ENCODE assay signal across 28 cellular contexts in the genomic region with DNA sequence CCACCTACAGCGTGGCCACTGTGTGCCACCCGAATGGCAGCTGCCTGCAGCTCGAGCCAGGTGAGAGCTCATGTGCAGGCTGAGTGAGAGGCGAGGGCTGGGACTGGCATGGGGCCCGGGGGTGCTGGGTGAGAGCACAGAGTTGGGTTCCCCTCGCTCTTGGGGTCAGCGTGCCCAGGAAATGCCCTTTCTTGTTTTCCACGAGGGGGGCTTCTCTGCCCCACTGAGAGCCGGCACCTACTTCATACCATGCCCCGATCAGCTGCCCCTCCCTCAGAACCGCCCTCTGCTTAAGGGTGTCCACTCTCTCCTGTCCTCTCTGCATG. TPM values are rescaled to one million over a fixed set of nuclear protein-coding genes. Genes with fewer than 3 reads are reported as not detected.
"Had no signal": no experiment of that assay in that cellular context is flagged by ENCODE, and none has a peak within 500 bp of the region (broad histone marks: within the 10 kb centered on the region; RNA-seq: fewer than 3 reads in every experiment).

No MANE protein-coding gene starts in this region.

- DNase-seq: activated B cell treated with CpG ODN at 0.5 μM for 24 hours; activated CD4-positive, alpha-beta T cell treated with anti-CD3 and anti-CD28 coated beads for 1 hour; activated CD4-positive, alpha-beta T cell treated with anti-CD3 and anti-CD28 coated beads, Interleukin-2, amount 10 ng/mL, durations not matched to agents 24 days and 14 days; activated CD4-positive, alpha-beta T cell treated with anti-CD3 and anti-CD28 coated beads, Interleukin-2, amount 50 U/mL, for 48 hours; activated CD8-positive, alpha-beta memory T cell treated with anti-CD3 and anti-CD28 coated beads, Interleukin-2, amount 10 ng/mL, durations not matched to agents 7 days and 5 days; activated effector memory CD4-positive, alpha-beta T cell treated with anti-CD3 and anti-CD28 coated beads, Interleukin-2, amount 50 U/mL, for 16 hours; activated naive CD4-positive, alpha-beta T cell treated with Interleukin-2 at 50 U/mL for 16 hours; activated T-cell treated with anti-CD3 and anti-CD28 coated beads, Interleukin-2, amount 50 U/mL, for 4 hours; amygdala; MM.1S; NCI-H1105; NCI-H1436; NCI-H1694 treated with DMSO at 0.1 percent for 48 hours; NCI-H2029 treated with DMSO at 0.1 percent for 48 hours; NCI-H345; NCI-H510A; NCI-H526 treated with DMSO at 0.1 percent for 48 hours; NK-92 treated with Interleukin-12 subunit alpha and Interleukin-12 subunit beta, amount 100 ng/mL, for 24 hours; PC-9; SHP77 treated with DMSO at 0.1 percent for 48 hours; T-cell; T-helper 2 cell; T1000 had no signal

- H3K9me3 Mint-ChIP-seq: activated B cell treated with CpG ODN at 0.5 μM for 24 hours; activated CD4-positive, alpha-beta T cell treated with anti-CD3 and anti-CD28 coated beads, Interleukin-2, amount 10 ng/mL, durations not matched to agents 24 days and 14 days; activated naive CD4-positive, alpha-beta T cell treated with anti-CD3 and anti-CD28 coated beads, Interleukin-2, amount 50 U/mL, for 72 hours; activated T-cell treated with anti-CD3 and anti-CD28 coated beads, Interleukin-2, amount 50 U/mL, for 4 hours; central memory CD8-positive, alpha-beta T cell; T-cell had no signal

- H3K27ac Mint-ChIP-seq: activated B cell treated with CpG ODN at 0.5 μM for 24 hours; activated CD4-positive, alpha-beta T cell treated with anti-CD3 and anti-CD28 coated beads, Interleukin-2, amount 10 ng/mL, durations not matched to agents 24 days and 14 days; activated CD8-positive, alpha-beta memory T cell treated with anti-CD3 and anti-CD28 coated beads, Interleukin-2, amount 10 ng/mL, durations not matched to agents 7 days and 5 days; activated naive CD4-positive, alpha-beta T cell treated with anti-CD3 and anti-CD28 coated beads, Interleukin-2, amount 50 U/mL, for 72 hours; T-cell had no signal

- H3K4me3 Mint-ChIP-seq: activated B cell treated with CpG ODN at 0.5 μM for 24 hours; activated CD4-positive, alpha-beta T cell treated with anti-CD3 and anti-CD28 coated beads, Interleukin-2, amount 10 ng/mL, durations not matched to agents 24 days and 14 days; activated CD8-positive, alpha-beta memory T cell treated with anti-CD3 and anti-CD28 coated beads, Interleukin-2, amount 10 ng/mL, durations not matched to agents 7 days and 5 days; activated T-cell treated with anti-CD3 and anti-CD28 coated beads, Interleukin-2, amount 50 U/mL, for 4 hours; brain; central memory CD8-positive, alpha-beta T cell; T-cell had no signal

- H3K36me3 Mint-ChIP-seq: activated CD8-positive, alpha-beta memory T cell treated with anti-CD3 and anti-CD28 coated beads, Interleukin-2, amount 10 ng/mL, durations not matched to agents 7 days and 5 days; activated naive CD4-positive, alpha-beta T cell treated with anti-CD3 and anti-CD28 coated beads, Interleukin-2, amount 50 U/mL, for 72 hours; brain; T-cell had no signal

- H3K4me1 Mint-ChIP-seq: activated CD4-positive, alpha-beta T cell treated with anti-CD3 and anti-CD28 coated beads, Interleukin-2, amount 10 ng/mL, durations not matched to agents 24 days and 14 days; activated CD8-positive, alpha-beta memory T cell treated with anti-CD3 and anti-CD28 coated beads, Interleukin-2, amount 10 ng/mL, durations not matched to agents 7 days and 5 days; brain; central memory CD8-positive, alpha-beta T cell; T-cell had no signal

- H3K4me2 ChIP-seq: PC-9 had no signal

- H2AFZ ChIP-seq: PC-9 had no signal

- H3K4me3 ChIP-seq: PC-9 had no signal

- H3K27ac ChIP-seq: PC-9 had no signal

- H3K27me3 Mint-ChIP-seq: activated CD4-positive, alpha-beta T cell treated with anti-CD3 and anti-CD28 coated beads, Interleukin-2, amount 10 ng/mL, durations not matched to agents 24 days and 14 days; activated CD8-positive, alpha-beta memory T cell treated with anti-CD3 and anti-CD28 coated beads, Interleukin-2, amount 10 ng/mL, durations not matched to agents 7 days and 5 days; T-cell had no signal

RNA-seq across cellular contexts. Expression of a gene that starts 10.1 kb away (rescaled TPM):
- total RNA-seq: activated CD4-positive, alpha-beta T cell treated with anti-CD3 and anti-CD28 coated beads, Interleukin-2, amount 10 ng/mL, durations not matched to agents 24 days and 14 days had no signal

RNA-seq across cellular contexts. Expression of a gene that starts 36.2 kb away (rescaled TPM):
- total RNA-seq: activated B cell treated with CpG ODN at 0.5 μM for 24 hours; activated CD4-positive, alpha-beta T cell treated with anti-CD3 and anti-CD28 coated beads, Interleukin-2, amount 10 ng/mL, durations not matched to agents 24 days and 14 days; activated CD8-positive, alpha-beta memory T cell treated with anti-CD3 and anti-CD28 coated beads, Interleukin-2, amount 10 ng/mL, durations not matched to agents 7 days and 5 days; activated T-cell treated with anti-CD3 and anti-CD28 coated beads, Interleukin-2, amount 50 U/mL, for 4 hours; astrocyte; PC-9; SK-MEL-5; T-cell had no signal
